8 cellular contexts compared by ENCODE assay signal in genomic region chr4:10033191-10033881, GRCh38. TPM values are rescaled to one million over a fixed set of nuclear protein-coding genes. Genes with fewer than 3 reads are reported as not detected.
DNase-seq lines count a peak whose midpoint lies in the region; ATAC-seq, FAIRE-seq and TF ChIP-seq lines count a peak whose summit lies in the region.

No MANE protein-coding gene starts in this region.

- H3K27ac Mint-ChIP-seq in stimulated activated naive CD8-positive, alpha-beta T cell treated with anti-CD3 and anti-CD28 coated beads, Interleukin-15, amount 100 ng/mL, for 72 hours: no peak overlapping the region
- H3K27ac Mint-ChIP-seq in astrocyte (ENCODE audit: unreplicated experiment): peak overlapping the region; percentile 54

- H3K9ac ChIP-seq in astrocyte (ENCODE audit: low read length): no peak overlapping the region

- no peaks in the 10 kb centered on the region for H3K36me3 Mint-ChIP-seq in astrocyte (ENCODE audit: low read depth, unreplicated experiment)

- intact Hi-C loops in left lung (cut with DNase I): no loop called here

- H3K4me2 ChIP-seq in astrocyte (ENCODE audit: low read length): peak overlapping the region; percentile 70

- H3K27me3 ChIP-seq in astrocyte (ENCODE audit: insufficient read depth, low read length) (no peaks in the 10 kb centered on the region), left lung (no peaks in the 10 kb centered on the region), WERI-Rb-1 (ENCODE audit: insufficient read depth, low read depth, severe bottlenecking) (no peaks in the 10 kb centered on the region)

- no peaks in the 10 kb centered on the region for H3K36me3 ChIP-seq in astrocyte (ENCODE audit: insufficient read depth, low read length)
- no peaks in the 10 kb centered on the region for H3K36me3 ChIP-seq in left lung
- no peaks in the 10 kb centered on the region for H3K36me3 ChIP-seq in WERI-Rb-1

- H3K79me2 ChIP-seq in astrocyte (ENCODE audit: insufficient read depth, low read length): no peaks in the 10 kb centered on the region

- peak overlapping the region; percentile 1 for H3K4me3 ChIP-seq in astrocyte (ENCODE audit: insufficient read depth, low read depth, low read length)
- H3K4me3 ChIP-seq in left lung: no peak overlapping the region
- no peak overlapping the region for H3K4me3 ChIP-seq in WERI-Rb-1 (ENCODE audit: low read depth, low read length)

- no peaks in the 10 kb centered on the region for H3K9me3 Mint-ChIP-seq in stimulated activated naive CD8-positive, alpha-beta T cell treated with anti-CD3 and anti-CD28 coated beads, Interleukin-15, amount 100 ng/mL, for 72 hours
- H3K9me3 Mint-ChIP-seq in astrocyte (ENCODE audit: unreplicated experiment): no peaks in the 10 kb centered on the region

- TF ChIP-seq CTCF in astrocyte (IDR thresholded peaks at IDR 0.05; ENCODE audit: insufficient read depth, low read depth, low read length) (no peak), left lung (IDR thresholded peaks at IDR 0.05) (no peak), WERI-Rb-1 (IDR thresholded peaks at IDR 0.05; ENCODE audit: low read depth, low read length) (no peak)

- no peak for DNase-seq in stimulated activated naive CD8-positive, alpha-beta T cell treated with anti-CD3 and anti-CD28 coated beads, Interleukin-15, Interleukin-2, amounts not matched to agents 100 U/mL and 50 U/mL, for 24 hours
- no peak for DNase-seq in stimulated activated naive CD8-positive, alpha-beta T cell treated with anti-CD3 and anti-CD28 coated beads, Interleukin-15, amount 100 ng/mL, for 72 hours
- DNase-seq in astrocyte (ENCODE audit: low read depth) (peak; percentile 80), left lung (peak in 1 of 2 donors; percentile 70), middle frontal gyrus (ENCODE audit: extremely low spot score, low spot score) (no peak), WERI-Rb-1 (no peak)
- DNase-seq in stimulated activated CD4-positive, alpha-beta T cell treated with anti-CD3 and anti-CD28 coated beads, Interleukin-2, amount 100 ng/mL, for 24 hours: no peak

- no peaks in the 10 kb centered on the region for H4K20me1 ChIP-seq in astrocyte (ENCODE audit: insufficient read depth, low read length)

- H3K4me1 ChIP-seq in astrocyte (ENCODE audit: insufficient read depth, low read length) (peaks cover 31% of the 10 kb centered on the region), left lung (peaks cover 16 to 35% of the 10 kb centered on the region in 2 donors)

- H3K4me1 Mint-ChIP-seq in stimulated activated naive CD8-positive, alpha-beta T cell treated with anti-CD3 and anti-CD28 coated beads, Interleukin-15, amount 100 ng/mL, for 72 hours: peaks cover 21% of the 10 kb centered on the region
- peaks cover 32% of the 10 kb centered on the region for H3K4me1 Mint-ChIP-seq in astrocyte (ENCODE audit: low read depth, unreplicated experiment)

- H3K27ac ChIP-seq in astrocyte (ENCODE audit: low read depth, low read length) (peak overlapping the region; percentile 50), left lung (peak overlapping the region; percentile 67 to 70), WERI-Rb-1 (no peak overlapping the region)

- peak; percentile 43 for FAIRE-seq in astrocyte (lab: Jason Lieb, UNC)

- H3K9me3 ChIP-seq in astrocyte (ENCODE audit: insufficient read depth, low read depth, low read length) (no peaks in the 10 kb centered on the region), left lung (no peaks in the 10 kb centered on the region), WERI-Rb-1 (ENCODE audit: severe bottlenecking) (no peaks in the 10 kb centered on the region)

- peak overlapping the region in 1 of 2 donors; percentile 17 for H3K4me3 Mint-ChIP-seq in stimulated activated naive CD8-positive, alpha-beta T cell treated with anti-CD3 and anti-CD28 coated beads, Interleukin-15, amount 100 ng/mL, for 72 hours
- no peak overlapping the region for H3K4me3 Mint-ChIP-seq in astrocyte (ENCODE audit: unreplicated experiment)

- peak overlapping the region; percentile 21 for H2AFZ ChIP-seq in astrocyte (ENCODE audit: low read depth, low read length)

- peak; percentile 36 for ATAC-seq in stimulated activated naive CD8-positive, alpha-beta T cell treated with anti-CD3 and anti-CD28 coated beads, Interleukin-15, Interleukin-2, amounts not matched to agents 100 U/mL and 50 U/mL, for 24 hours
- no peak for ATAC-seq in stimulated activated naive CD8-positive, alpha-beta T cell treated with anti-CD3 and anti-CD28 coated beads, Interleukin-15, amount 100 ng/mL, for 72 hours
- ATAC-seq in left lung (peak; percentile 74), GM18861 (IDR thresholded peaks at IDR 0.05; ENCODE audit: unreplicated experiment) (no peak)

- peaks cover 18% of the 10 kb centered on the region for H3K27me3 Mint-ChIP-seq in stimulated activated naive CD8-positive, alpha-beta T cell treated with anti-CD3 and anti-CD28 coated beads, Interleukin-15, amount 100 ng/mL, for 72 hours
- H3K27me3 Mint-ChIP-seq in astrocyte (ENCODE audit: low read depth, unreplicated experiment): peaks cover 9% of the 10 kb centered on the region

RNA-seq across cellular contexts. Expression of gene SLC2A9, which starts 12.0 kb away (rescaled TPM):
- 0.54 and 0.62 TPM in 2 replicates for total RNA-seq in astrocyte
- 10 to 100 TPM; 10.6 to 19.0 TPM for total RNA-seq in left lung

Comparison
In these comparisons a context has a peak if more than half of its experiments do, and no peak if none do; other contexts are left out.
1. ATAC-seq: peak in stimulated activated naive CD8-positive, alpha-beta T cell treated with anti-CD3 and anti-CD28 coated beads, Interleukin-15, Interleukin-2, amounts not matched to agents 100 U/mL and 50 U/mL, for 24 hours (single experiment) and left lung (single experiment); none in stimulated activated naive CD8-positive, alpha-beta T cell treated with anti-CD3 and anti-CD28 coated beads, Interleukin-15, amount 100 ng/mL, for 72 hours (single experiment) and GM18861 (single experiment).